Comparison of ENCODE assay signal across 7 cellular contexts in the genomic region with DNA sequence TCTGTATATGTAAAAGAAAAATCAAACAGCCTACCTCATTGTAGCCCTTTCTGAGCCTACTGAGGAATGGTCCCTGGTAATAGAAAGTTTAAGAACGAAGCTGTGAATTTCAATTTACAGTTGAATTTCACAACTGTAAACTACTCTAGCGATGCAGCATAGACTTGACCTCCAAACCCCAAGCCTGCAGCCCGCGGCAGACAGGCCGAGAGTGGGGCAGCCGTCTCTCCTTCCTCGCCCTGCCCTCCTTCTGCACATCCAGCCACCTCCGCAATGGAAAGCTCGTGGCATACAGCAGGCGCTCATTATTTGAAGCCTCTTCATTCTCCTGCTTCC. TPM values are rescaled to one million over a fixed set of nuclear protein-coding genes. Genes with fewer than 3 reads are reported as not detected.
A peak's percentile ranks its signal among the peaks of the same experiment; 100 is the strongest.
DNase-seq lines count a peak whose midpoint lies in the region; ATAC-seq and TF ChIP-seq lines count a peak whose summit lies in the region.

No MANE protein-coding gene starts in this region.

- H3K4me3 ChIP-seq in OCI-LY1 (ENCODE audit: low read depth, low read length, poor library complexity, severe bottlenecking) (peak overlapping the region; percentile 63), fibroblast of lung (replicated peaks in 1 of 4; ENCODE audit: control extremely low read depth in 1 of 4, insufficient read depth in 1 of 4, low read depth in 3 of 4, low read length in 4 of 4) (peak overlapping the region; percentile 73 to 78 (median 74)), psoas muscle (peak overlapping the region; percentile 75)

- 16 to 27% (median 23%) methylated on average over 10 of the region's 10 CpGs for WGBS in psoas muscle, 3 donors

- ATAC-seq in GM21528 (IDR thresholded peaks at IDR 0.05; ENCODE audit: low FRiP score, unreplicated experiment) = peak; percentile 11
- peak in 3 of 4 donors; percentile 6 to 25 (median 7) for ATAC-seq in psoas muscle

- H3K27me3 ChIP-seq in OCI-LY1 (ENCODE audit: insufficient read depth, low read length) (no peaks in the 10 kb centered on the region), fibroblast of lung (ENCODE audit: control insufficient read depth, insufficient read depth, low read length) (peaks cover 11% of the 10 kb centered on the region), psoas muscle (ENCODE audit: insufficient read depth in 3 of 3, low read length in 2 of 3) (peaks cover 0 to 6% (median 2%) of the 10 kb centered on the region in 3 donors)

- H3K9me2 ChIP-seq in OCI-LY1 (ENCODE audit: low read depth, low read length) = no peaks in the 10 kb centered on the region

- H3K4me1 ChIP-seq in OCI-LY1 (ENCODE audit: insufficient read depth, low read length, severe bottlenecking) (peaks cover 9% of the 10 kb centered on the region), fibroblast of lung (ENCODE audit: control insufficient read depth, extremely low read depth, insufficient read depth, low read length) (peaks cover 6% of the 10 kb centered on the region), psoas muscle (peaks cover 4% of the 10 kb centered on the region)

- H3K79me2 ChIP-seq in OCI-LY1 (ENCODE audit: insufficient read depth, low read length) (no peaks in the 10 kb centered on the region), fibroblast of lung (ENCODE audit: control insufficient read depth, insufficient read depth, low read length) (no peaks in the 10 kb centered on the region)

- peak overlapping the region; percentile 14; the same call in 1 of the 2 replicates for H3K9ac ChIP-seq in OCI-LY1 (ENCODE audit: low read length)
- H3K9ac ChIP-seq in fibroblast of lung (ENCODE audit: insufficient read depth, low read length) = no peak overlapping the region

- H3K4me2 ChIP-seq in OCI-LY1 (ENCODE audit: low read length) (peak overlapping the region; percentile 79), fibroblast of lung (ENCODE audit: extremely low read depth, insufficient read depth, low read length) (peak overlapping the region; percentile 97)

- H3K9me3 ChIP-seq in OCI-LY1 (ENCODE audit: low read length) = no peaks in the 10 kb centered on the region
- no peaks in the 10 kb centered on the region for H3K9me3 ChIP-seq in fibroblast of lung (ENCODE audit: control insufficient read depth, insufficient read depth, low read depth, low read length)
- no peaks in the 10 kb centered on the region for H3K9me3 ChIP-seq in psoas muscle

- intact Hi-C loops in psoas muscle (cut with DNase I) = loop anchor here (2.0 to 10.0 kb wide), 3 partner anchors 112 to 356 kb away; no protein-coding TSS in a partner anchor

- H2AFZ ChIP-seq in OCI-LY1 (ENCODE audit: low read length) (no peak overlapping the region), fibroblast of lung (ENCODE audit: low read length) (peak overlapping the region; percentile 92)

- no peaks in the 10 kb centered on the region for H3F3A ChIP-seq in OCI-LY1 (ENCODE audit: insufficient read depth, low read length)

- H4K20me1 ChIP-seq in OCI-LY1 (ENCODE audit: insufficient read depth, low read length) = no peaks in the 10 kb centered on the region
- H4K20me1 ChIP-seq in fibroblast of lung (ENCODE audit: control insufficient read depth, extremely low read depth, insufficient read depth, low read length) = no peaks in the 10 kb centered on the region

- DNase-seq in fibroblast of lung (ENCODE audit: low read depth in 2 of 2) (no peak), psoas muscle (no peak), NCI-H748 treated with DMSO at 0.1 percent for 48 hours (lab: John Stamatoyannopoulos, UW) (no peak), germinal center (ENCODE audit: low spot score) (no peak)
- DNase-seq in stimulated activated CD4-positive, alpha-beta T cell treated with anti-CD3 and anti-CD28 coated beads, Interleukin-1b, Interleukin-23, amount 100 ng/mL, for 48 hours = no peak

- no peaks in the 10 kb centered on the region for H3K36me3 ChIP-seq in OCI-LY1 (ENCODE audit: insufficient read depth, low read length)
- H3K36me3 ChIP-seq in fibroblast of lung (ENCODE audit: control insufficient read depth, insufficient read depth, low read length) = no peaks in the 10 kb centered on the region
- H3K36me3 ChIP-seq in psoas muscle (ENCODE audit: insufficient read depth in 1 of 2, low read depth in 1 of 2) = no peaks in the 10 kb centered on the region

- H3K27ac ChIP-seq in OCI-LY1 (ENCODE audit: low read depth, low read length, poor library complexity, severe bottlenecking) (no peak overlapping the region), fibroblast of lung (ENCODE audit: insufficient read depth, low read length) (no peak overlapping the region), psoas muscle (no peak overlapping the region)

- TF ChIP-seq CTCF in OCI-LY1 (IDR thresholded peaks at IDR 0.05; ENCODE audit: low read length) = no peak
- TF ChIP-seq CTCF in fibroblast of lung (conservative IDR thresholded peaks at IDR 0.05 in 1 of 2, IDR thresholded peaks at IDR 0.05 in 1 of 2; ENCODE audit: low read depth in 1 of 2, low read length in 2 of 2) = no peak
- TF ChIP-seq CTCF in psoas muscle (IDR thresholded peaks at IDR 0.05) = no peak

RNA-seq across cellular contexts. Expression of a gene that starts 15.3 kb away (rescaled TPM):
- total RNA-seq in fibroblast of lung (not detected in 2 replicates), psoas muscle (1 to 10 TPM in 1 of 4 donors, under 1 TPM in 2, not detected in 1; 0.78 to 1.1 (median 0.90) TPM)
- polyA plus RNA-seq in fibroblast of lung (not detected in 2 replicates), psoas muscle (1 to 10 TPM in 2 of 3 donors, under 1 TPM in 1; 0.38 to 1.8 (median 1.1) TPM)
- not detected in 2 replicates for polyA plus RNA-seq in fibroblast of lung (2012)
- polyA minus RNA-seq in fibroblast of lung (ENCODE audit: low replicate concordance) = not detected in 2 replicates

RNA-seq across cellular contexts. Expression of a gene that starts 19.2 kb away (rescaled TPM):
- total RNA-seq in fibroblast of lung (28.4 and 31.6 TPM in 2 replicates), psoas muscle (10 to 100 TPM; 24.6 to 38.0 (median 29.3) TPM)
- polyA plus RNA-seq in fibroblast of lung (47.7 and 48.5 TPM in 2 replicates), psoas muscle (10 to 100 TPM; 38.6 to 55.7 (median 50.7) TPM)
- polyA plus RNA-seq in fibroblast of lung (2012) = 22.8 and 29.5 TPM in 2 replicates
- 16.9 and 28.0 TPM in 2 replicates for polyA minus RNA-seq in fibroblast of lung (ENCODE audit: low replicate concordance)

RNA-seq across cellular contexts. Expression of a gene that starts 28.5 kb away (rescaled TPM):
- total RNA-seq in fibroblast of lung (0.17 and 0.26 TPM in 2 replicates), psoas muscle (not detected)
- polyA plus RNA-seq in fibroblast of lung (not detected in 2 replicates), psoas muscle (under 1 TPM in 1 of 3 donors, not detected in 2; 0.04 TPM)
- polyA plus RNA-seq in fibroblast of lung (2012) = not detected in 2 replicates
- not detected in 2 replicates for polyA minus RNA-seq in fibroblast of lung (ENCODE audit: low replicate concordance)

RNA-seq across cellular contexts. Expression of a gene that starts 54.2 kb away (rescaled TPM):
- 0.50 and 1.8 TPM in 2 replicates for total RNA-seq in fibroblast of lung
- polyA plus RNA-seq in fibroblast of lung = 0.32 and 0.34 TPM in 2 replicates
- 0.14 and 0.17 TPM in 2 replicates for polyA plus RNA-seq in fibroblast of lung (2012)
- not detected in 2 replicates for polyA minus RNA-seq in fibroblast of lung (ENCODE audit: low replicate concordance)
- 100 to 1,000 TPM; 552 to 931 (median 770) TPM for total RNA-seq in psoas muscle
- polyA plus RNA-seq in psoas muscle = 1,000 to 10,000 TPM in 1 of 3 donors, 100 to 1,000 TPM in 2; 328 to 2,087 (median 762) TPM

RNA-seq across cellular contexts. Expression of a gene that starts 59.4 kb away (rescaled TPM):
- total RNA-seq in fibroblast of lung (not detected in 2 replicates), psoas muscle (1 to 10 TPM in 3 of 4 donors, under 1 TPM in 1; 0.90 to 3.2 (median 2.5) TPM)
- polyA plus RNA-seq in fibroblast of lung (not detected in 2 replicates), psoas muscle (1 to 10 TPM in 2 of 3 donors, not detected in 1; 1.3 to 2.0 TPM)
- not detected in 2 replicates for polyA plus RNA-seq in fibroblast of lung (2012)
- not detected in 2 replicates for polyA minus RNA-seq in fibroblast of lung (ENCODE audit: low replicate concordance)
